10 cellular contexts compared by ENCODE assay signal in the genomic region with DNA sequence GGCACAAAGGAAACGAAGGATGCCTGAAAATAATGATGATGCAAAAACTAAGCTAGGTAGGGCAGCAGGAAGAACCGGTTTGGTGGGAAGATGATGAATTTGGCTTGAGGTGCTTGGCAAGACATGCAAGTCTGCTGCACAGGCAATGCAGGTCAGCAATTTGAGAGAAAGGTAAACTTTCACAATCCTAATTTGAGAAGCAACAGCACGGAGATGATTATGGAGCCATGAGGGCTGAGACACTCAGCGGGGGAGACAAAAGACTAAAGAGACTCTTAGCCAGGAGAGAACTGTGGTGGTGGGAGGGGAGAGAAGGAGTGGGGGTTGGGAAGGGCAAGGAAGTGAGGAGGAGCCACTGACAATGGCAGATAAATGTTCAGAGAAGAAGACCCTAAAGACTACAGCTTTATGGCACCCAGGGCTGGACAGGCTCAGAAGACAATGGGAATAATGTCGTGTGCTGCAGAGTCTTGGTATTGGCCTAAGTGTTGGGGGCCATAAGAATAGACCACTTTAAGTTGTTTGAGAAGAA. TPM values are rescaled to one million over a fixed set of nuclear protein-coding genes. Genes with fewer than 3 reads are reported as not detected.
A peak's percentile ranks its signal among the peaks of the same experiment; 100 is the strongest.
DNase-seq lines count a peak whose midpoint lies in the region; ATAC-seq and TF ChIP-seq lines count a peak whose summit lies in the region.
"Had no signal": no experiment of that assay in that cellular context is flagged by ENCODE, and none has a peak within 500 bp of the region (broad histone marks: within the 10 kb centered on the region; RNA-seq: fewer than 3 reads in every experiment).

No MANE protein-coding gene starts in this region.

- peaks cover 2% of the 10 kb centered on the region for H3K36me3 Mint-ChIP-seq in activated naive CD4-positive, alpha-beta T cell treated with anti-CD3 and anti-CD28 coated beads, Interleukin-2, amount 10 ng/mL, durations not matched to agents 7 days and 5 days

- no peaks in the 10 kb centered on the region for H3K27me3 ChIP-seq in upper lobe of left lung
- H3K27me3 ChIP-seq: BE2C, cardiac muscle cell had no signal

- 35 to 53% methylated on average over 5 of the region's 5 CpGs for WGBS in upper lobe of left lung, 2 donors

- intact Hi-C loops in cardiac septum (cut with DNase I) = no loop called here

- no peak for TF ChIP-seq CTCF in upper lobe of left lung (IDR thresholded peaks at IDR 0.05)

- CTCF ChIA-PET in activated naive CD4-positive, alpha-beta T cell treated with anti-CD3 and anti-CD28 coated beads, Interleukin-2, amount 10 ng/mL, durations not matched to agents 7 days and 5 days (lab: Charles Lee) = interaction anchor here (1.4 to 3.9 kb wide), 2 partner anchors 14 to 16 kb away, joined by 3 to 32 read pairs; no protein-coding TSS in a partner anchor

- H3K36me3 ChIP-seq in upper lobe of left lung = no peaks in the 10 kb centered on the region
- H3K36me3 ChIP-seq: BE2C, cardiac muscle cell had no signal

- peaks cover 12 to 31% (median 18%) of the 10 kb centered on the region in 4 donors for H3K4me1 ChIP-seq in upper lobe of left lung
- H3K4me1 ChIP-seq: BE2C had no signal

- DNase-seq in activated naive CD4-positive, alpha-beta T cell treated with anti-CD3 and anti-CD28 coated beads, Interleukin-2, amount 10 ng/mL, durations not matched to agents 7 days and 5 days = peak; percentile 25
- DNase-seq in activated naive CD4-positive, alpha-beta T cell treated with anti-CD3 and anti-CD28 coated beads, Interleukin-2, amount 50 U/mL, for 16 hours = no peak
- DNase-seq in RPMI8226 (peak; percentile 20), kidney tubule cell (ENCODE audit: low spot score) (peak; percentile 65), upper lobe of left lung (peak in 1 of 2 donors; percentile 57), mesenteric fat pad (ENCODE audit: low spot score) (no peak), cardiac septum (ENCODE audit: low spot score) (no peak)
- DNase-seq: BE2C had no signal

- no peaks in the 10 kb centered on the region for H3K9me3 ChIP-seq in upper lobe of left lung
- H3K9me3 ChIP-seq: BE2C had no signal

- no peaks in the 10 kb centered on the region for H3K9me3 Mint-ChIP-seq in activated naive CD4-positive, alpha-beta T cell treated with anti-CD3 and anti-CD28 coated beads, Interleukin-2, amount 10 ng/mL, durations not matched to agents 7 days and 5 days

- TF ChIP-seq POLR2A in upper lobe of left lung (IDR thresholded peaks at IDR 0.05) = no peak

- peak overlapping the region; percentile 69 to 80 (median 74) for H3K27ac ChIP-seq in upper lobe of left lung
- H3K27ac ChIP-seq: cardiac muscle cell had no signal

- no peak overlapping the region for H3K4me3 ChIP-seq in upper lobe of left lung
- H3K4me3 ChIP-seq: cardiac muscle cell had no signal

- ATAC-seq in upper lobe of left lung (ENCODE audit: low FRiP score in 2 of 2) = peak; percentile 8 to 10
- no peak for ATAC-seq in GM18868 (IDR thresholded peaks at IDR 0.05; ENCODE audit: unreplicated experiment)

- TF ChIP-seq EP300 in upper lobe of left lung (IDR thresholded peaks at IDR 0.05) = no peak

- H3K27me3 Mint-ChIP-seq in activated naive CD4-positive, alpha-beta T cell treated with anti-CD3 and anti-CD28 coated beads, Interleukin-2, amount 10 ng/mL, durations not matched to agents 7 days and 5 days = no peaks in the 10 kb centered on the region

- peaks cover 15% of the 10 kb centered on the region for H3K4me1 Mint-ChIP-seq in activated naive CD4-positive, alpha-beta T cell treated with anti-CD3 and anti-CD28 coated beads, Interleukin-2, amount 10 ng/mL, durations not matched to agents 7 days and 5 days

- no peak overlapping the region for H3K4me3 Mint-ChIP-seq in activated naive CD4-positive, alpha-beta T cell treated with anti-CD3 and anti-CD28 coated beads, Interleukin-2, amount 10 ng/mL, durations not matched to agents 7 days and 5 days

- H3K27ac Mint-ChIP-seq in activated naive CD4-positive, alpha-beta T cell treated with anti-CD3 and anti-CD28 coated beads, Interleukin-2, amount 10 ng/mL, durations not matched to agents 7 days and 5 days = no peak overlapping the region

RNA-seq across cellular contexts. Expression of a gene that starts 19.4 kb away (rescaled TPM):
- total RNA-seq in upper lobe of left lung (100 to 1,000 TPM; 104 to 202 (median 158) TPM), mesenteric fat pad (105 TPM), cardiac septum (22.1 TPM)

RNA-seq across cellular contexts. Expression of a gene that starts 59.4 kb away (rescaled TPM):
- total RNA-seq in upper lobe of left lung (1 to 10 TPM in 3 of 6 donors, not detected in 3; 1.1 to 8.4 (median 1.6) TPM), mesenteric fat pad (not detected), cardiac septum (0.81 TPM)

Comparison
In these comparisons a context has a peak if more than half of its experiments do, and no peak if none do; other contexts are left out.
1. DNase-seq: peak in activated naive CD4-positive, alpha-beta T cell treated with anti-CD3 and anti-CD28 coated beads, Interleukin-2, amount 10 ng/mL, durations not matched to agents 7 days and 5 days (single experiment), RPMI8226 (single experiment) and kidney tubule cell (single experiment); none in activated naive CD4-positive, alpha-beta T cell treated with anti-CD3 and anti-CD28 coated beads, Interleukin-2, amount 50 U/mL, for 16 hours (single experiment), mesenteric fat pad (single experiment) and cardiac septum (single experiment).